Comparison of ENCODE assay signal across 23 cellular contexts in the genomic region with DNA sequence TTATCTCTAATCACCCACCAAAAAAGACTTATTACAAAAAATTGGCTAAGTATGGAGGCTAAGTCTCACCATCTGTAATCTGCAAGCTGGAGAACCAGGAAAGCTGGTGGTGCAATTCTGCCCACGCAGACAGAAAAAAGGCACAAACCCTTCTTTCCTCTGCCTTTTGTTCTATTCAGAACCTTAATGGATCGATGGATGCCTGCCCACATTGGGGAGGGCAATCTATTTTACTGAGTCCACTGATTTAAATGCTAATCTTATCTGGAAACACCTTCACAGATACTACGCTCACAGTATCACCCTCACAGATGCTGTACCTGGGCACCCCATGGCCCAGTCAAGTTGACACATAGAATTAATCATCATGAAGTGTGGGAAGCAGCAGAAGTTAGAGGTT. TPM values are rescaled to one million over a fixed set of nuclear protein-coding genes. Genes with fewer than 3 reads are reported as not detected.
"Had no signal": no experiment of that assay in that cellular context is flagged by ENCODE, and none has a peak within 500 bp of the region (broad histone marks: within the 10 kb centered on the region; RNA-seq: fewer than 3 reads in every experiment).

No MANE protein-coding gene starts in this region.

- H3K4me3 ChIP-seq: K562 had no signal

- H3K36me3 Mint-ChIP-seq: IgD-negative memory B cell had no signal

- DNase-seq: Kasumi-1, MM.1S, NCI-H1092 treated with DMSO at 0.1 percent for 48 hours, NCI-H1436, NCI-H187, NCI-H2029, NCI-H2081 treated with DMSO at 0.1 percent for 48 hours, NCI-H2171, NCI-H226, NCI-H446, NCI-H510A, NCI-H524 treated with DMSO at 0.1 percent for 48 hours, NCI-H69, NCI-H774, RPMI8226, SHP77, SK-N-SH, SW 1271 had no signal

- H3K4me1 Mint-ChIP-seq: IgD-negative memory B cell had no signal

- ATAC-seq: K562 had no signal

- H3K27ac Mint-ChIP-seq: IgD-negative memory B cell had no signal

- H3K4me3 Mint-ChIP-seq: IgD-negative memory B cell had no signal

RNA-seq across cellular contexts. Expression of a gene that starts 10.2 kb away (rescaled TPM):
- total RNA-seq: HT1080 had no signal

RNA-seq across cellular contexts. Expression of a gene that starts 22.6 kb away (rescaled TPM):
- total RNA-seq: K562, SK-MEL-5 had no signal
- polyA plus RNA-seq: IgD-negative memory B cell, K562, SK-N-SH had no signal

RNA-seq across cellular contexts. Expression of a gene that starts 38.0 kb away (rescaled TPM):
- total RNA-seq: HT1080, K562, M059J, SK-MEL-5 had no signal
- polyA plus RNA-seq: IgD-negative memory B cell, K562, SK-N-SH had no signal
